ENCODE assay signal across 8 cellular contexts in genomic region chrX:48540015-48540350, GRCh38. TPM values are rescaled to one million over a fixed set of nuclear protein-coding genes. Genes with fewer than 3 reads are reported as not detected.
A peak's percentile ranks its signal among the peaks of the same experiment; 100 is the strongest.
DNase-seq lines count a peak whose midpoint lies in the region; ATAC-seq, FAIRE-seq and TF ChIP-seq lines count a peak whose summit lies in the region.

No MANE protein-coding gene starts in this region.

- intact Hi-C loops in CD4-positive, alpha-beta T cell (cut with DNase I, micrococcal nuclease) = loop anchor here in 1 of 2 experiments (5.0 kb wide), 1 partner anchor 458 kb away; no protein-coding TSS in a partner anchor
- intact Hi-C loops in colonic mucosa (cut with DNase I) = no loop called here

- peak; percentile 18 to 52 (median 40) for DNase-seq in CD4-positive, alpha-beta T cell
- DNase-seq in HT-29 (ENCODE audit: low spot score) (peak; percentile 61), colonic mucosa (peak; percentile 51), lung microvascular endothelial cell (ENCODE audit: low read depth in 2 of 2) (peak; percentile 49 to 69), H54 (ENCODE audit: insufficient read length, low spot score) (no peak)
- peak; percentile 15 to 30 for DNase-seq in stimulated activated CD8-positive, alpha-beta memory T cell treated with anti-CD3 and anti-CD28 coated beads, Interleukin-15, amount 100 ng/mL, for 4 hours (ENCODE audit: low read depth in 2 of 2)

- ATAC-seq in CD4-positive, alpha-beta T cell (ENCODE audit: poor library complexity) = peak; percentile 50
- peak; percentile 45 for ATAC-seq in GM19395 (IDR thresholded peaks at IDR 0.05; ENCODE audit: unreplicated experiment)

- H3K27ac ChIP-seq in CD4-positive, alpha-beta T cell (ENCODE audit: low read depth, low read length) = peak overlapping the region; percentile 84
- peak overlapping the region; percentile 42; the same call in 1 of the 2 replicates for H3K27ac ChIP-seq in VCaP
- peak overlapping the region; percentile 73 for H3K27ac ChIP-seq in colonic mucosa

- peaks cover 20% of the 10 kb centered on the region for H3K4me1 Mint-ChIP-seq in CD4-positive, alpha-beta T cell (ENCODE audit: low read depth)

- no peaks in the 10 kb centered on the region for H3K36me3 ChIP-seq in colonic mucosa

- peak overlapping the region; percentile 50 for H3K4me3 ChIP-seq in colonic mucosa

- no peaks in the 10 kb centered on the region for H3K27me3 Mint-ChIP-seq in CD4-positive, alpha-beta T cell

- POLR2A ChIA-PET in CD4-positive, alpha-beta T cell (lab: Charles Lee) = interaction anchor here (0.6 to 2.9 kb wide), 24 partner anchors 10 to 729 kb away, joined by 3 to 101 read pairs (median 4); partner anchors contain the start of genes CCDC22, EBP, GRIPAP1 and HDAC6

- H3K27ac Mint-ChIP-seq in CD4-positive, alpha-beta T cell = peak overlapping the region; percentile 97

- H3K4me1 ChIP-seq in colonic mucosa = no peaks in the 10 kb centered on the region

- no peaks in the 10 kb centered on the region for H3K27me3 ChIP-seq in CD4-positive, alpha-beta T cell (ENCODE audit: control insufficient read depth, insufficient read depth, low read length)
- H3K27me3 ChIP-seq in colonic mucosa = no peaks in the 10 kb centered on the region

- H3K9me3 Mint-ChIP-seq in CD4-positive, alpha-beta T cell = no peaks in the 10 kb centered on the region

- CTCF ChIA-PET in CD4-positive, alpha-beta T cell (lab: Charles Lee) = interaction anchor here (0.7 to 2.1 kb wide), 7 partner anchors 12 to 71 kb away, joined by 3 to 9 read pairs (median 4); partner anchors contain the start of genes EBP, PORCN and RBM3

- no peaks in the 10 kb centered on the region for H3K9me3 ChIP-seq in CD4-positive, alpha-beta T cell (ENCODE audit: control insufficient read depth, low read length)
- no peaks in the 10 kb centered on the region for H3K9me3 ChIP-seq in colonic mucosa

- H3K4me3 Mint-ChIP-seq in CD4-positive, alpha-beta T cell = peak overlapping the region; percentile 93

- FAIRE-seq in H54 (lab: Jason Lieb, UNC) = no peak

- H3K9ac ChIP-seq in colonic mucosa (ENCODE audit: low read depth in 2 of 2, low read length in 2 of 2) = peak overlapping the region; percentile 53 to 56

- TF ChIP-seq POLR2A in H54 (IDR thresholded peaks at IDR 0.05; ENCODE audit: low read depth, low read length) = no peak

- TF ChIP-seq CTCF in CD4-positive, alpha-beta T cell (IDR thresholded peaks at IDR 0.05) = no peak
- TF ChIP-seq CTCF in VCaP (conservative IDR thresholded peaks at IDR 0.05) (no peak), colonic mucosa (IDR thresholded peaks at IDR 0.05) (no peak)

- H3K36me3 Mint-ChIP-seq in CD4-positive, alpha-beta T cell (ENCODE audit: low read depth) = peaks cover 20% of the 10 kb centered on the region

RNA-seq across cellular contexts. Expression of gene TBC1D25, which starts 0.5 kb away (rescaled TPM):
- 10 to 100 TPM; 26.7 to 30.5 TPM for total RNA-seq in CD4-positive, alpha-beta T cell
- 5.6 and 10.5 TPM in 2 replicates for total RNA-seq in HT-29 (2014; rRNA removed; shearing (Covaris generic))
- total RNA-seq in colonic mucosa = 10 to 100 TPM in 1 of 2 donors, 1 to 10 TPM in 1; 8.1 to 11.6 TPM
- 4.1 and 7.9 TPM in 2 replicates for total RNA-seq in lung microvascular endothelial cell

RNA-seq across cellular contexts. Expression of gene EBP, which starts 18.4 kb away (rescaled TPM):
- total RNA-seq in CD4-positive, alpha-beta T cell = 10 to 100 TPM; 38.1 to 41.1 TPM
- 285 and 311 TPM in 2 replicates for total RNA-seq in HT-29 (2014; rRNA removed; shearing (Covaris generic))
- total RNA-seq in colonic mucosa (100 to 1,000 TPM; 225 to 271 TPM), lung microvascular endothelial cell (85.9 and 91.1 TPM in 2 replicates)

RNA-seq across cellular contexts. Expression of gene PORCN, which starts 31.2 kb away (rescaled TPM):
- 10 to 100 TPM; 12.0 to 14.1 TPM for total RNA-seq in CD4-positive, alpha-beta T cell
- total RNA-seq in HT-29 (2014; rRNA removed; shearing (Covaris generic)) = 6.5 and 8.7 TPM in 2 replicates
- total RNA-seq in colonic mucosa (1 to 10 TPM; 3.6 to 5.3 TPM), lung microvascular endothelial cell (3.9 and 6.0 TPM in 2 replicates)

RNA-seq across cellular contexts. Expression of gene RBM3, which starts 34.3 kb away (rescaled TPM):
- 100 to 1,000 TPM; 351 to 377 TPM for total RNA-seq in CD4-positive, alpha-beta T cell
- total RNA-seq in HT-29 (2014; rRNA removed; shearing (Covaris generic)) = 134 and 135 TPM in 2 replicates
- total RNA-seq in colonic mucosa (100 to 1,000 TPM in 1 of 2 donors, 10 to 100 TPM in 1; 92.1 to 175 TPM), lung microvascular endothelial cell (86.1 and 320 TPM in 2 replicates)

RNA-seq across cellular contexts. Expression of gene WDR13, which starts 57.3 kb away (rescaled TPM):
- 10 to 100 TPM; 37.9 to 43.4 TPM for total RNA-seq in CD4-positive, alpha-beta T cell
- 120 and 165 TPM in 2 replicates for total RNA-seq in HT-29 (2014; rRNA removed; shearing (Covaris generic))
- total RNA-seq in colonic mucosa (100 to 1,000 TPM in 1 of 2 donors, 10 to 100 TPM in 1; 90.4 to 121 TPM), lung microvascular endothelial cell (88.7 and 90.9 TPM in 2 replicates)
